In the genomic region with DNA sequence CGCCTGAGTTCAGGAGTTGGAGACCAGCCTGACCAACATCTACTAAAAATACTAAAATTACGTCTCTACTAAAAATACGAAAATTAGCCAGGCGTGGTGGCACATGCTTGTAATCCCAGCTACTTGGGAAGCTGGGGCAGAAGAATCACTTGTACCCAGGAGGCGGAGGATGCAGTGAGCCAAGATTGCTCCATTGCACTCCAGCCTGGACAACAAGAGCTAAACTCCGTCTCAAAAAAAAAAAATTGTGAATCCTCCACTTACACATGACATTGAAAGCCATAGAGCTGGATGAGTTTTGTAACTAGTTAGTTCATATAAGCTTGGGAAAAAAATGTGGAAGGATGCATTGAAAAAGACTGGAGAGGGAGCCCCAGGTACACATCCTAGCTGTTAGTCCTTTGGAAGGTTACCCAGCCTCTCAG, we compare ENCODE assay signal across 8 cellular contexts. TPM values are rescaled to one million over a fixed set of nuclear protein-coding genes. Genes with fewer than 3 reads are reported as not detected.
DNase-seq lines count a peak whose midpoint lies in the region; ATAC-seq and TF ChIP-seq lines count a peak whose summit lies in the region.

No MANE protein-coding gene starts in this region.

- peaks cover 9 to 17% of the 10 kb centered on the region in 2 donors for H3K36me3 ChIP-seq in ascending aorta
- H3K36me3 ChIP-seq in right lobe of liver, result peaks cover 0 to 4% (median under 1%) of the 10 kb centered on the region in 4 donors
- H3K36me3 ChIP-seq in thymus (ENCODE audit: control insufficient read depth, insufficient read depth), result peaks cover 4% of the 10 kb centered on the region

- H3K4me3 ChIP-seq in ascending aorta (peak overlapping the region; percentile 75 to 79), right lobe of liver (peak overlapping the region; percentile 32 to 82 (median 81)), thymus (ENCODE audit: low read length) (peak overlapping the region; percentile 71)

- H3K27ac ChIP-seq in ascending aorta (peak overlapping the region; percentile 79 to 84), right lobe of liver (peak overlapping the region; percentile 43 to 58 (median 57)), thymus (ENCODE audit: low read depth) (peak overlapping the region; percentile 90)

- peaks cover 23% of the 10 kb centered on the region for H3K36me3 Mint-ChIP-seq in activated CD4-positive, alpha-beta T cell treated with anti-CD3 and anti-CD28 coated beads, Interleukin-2, amount 10 ng/mL, durations not matched to agents 7 days and 5 days (ENCODE audit: low read depth)

- TF ChIP-seq POLR2A in right lobe of liver (IDR thresholded peaks at IDR 0.05), result no peak

- no peak for DNase-seq in activated CD4-positive, alpha-beta T cell treated with anti-CD3 and anti-CD28 coated beads, Interleukin-2, amount 10 ng/mL, durations not matched to agents 7 days and 5 days
- no peak for DNase-seq in activated CD4-positive, alpha-beta T cell treated with anti-CD3 and anti-CD28 coated beads for 48 hours
- no peak for DNase-seq in ascending aorta (ENCODE audit: low spot score in 2 of 2)
- DNase-seq in right lobe of liver, result no peak
- DNase-seq in NCI-H446 (lab: John Stamatoyannopoulos, UW), result no peak
- no peak for DNase-seq in KBM-7

- intact Hi-C loops in ascending aorta (cut with DNase I) (loop anchor here (1.0 to 5.0 kb wide), 6 partner anchors 13 to 245 kb away; a partner anchor contains a TSS), right lobe of liver (cut with DNase I) (no loop called here)

- 65% methylated on average over 6 of the region's 6 CpGs for WGBS in right lobe of liver (ENCODE audit: insufficient coverage, low coverage, low lambda C conversion rate, missing lambda C conversion rate)
- 87% methylated on average over 6 of the region's 6 CpGs for WGBS in thymus

- in situ Hi-C loops in KBM-7 (cut with MboI; ENCODE audit: low pct_unique_long_range_greater_than_20kb, low sequenced_read_pairs), result no loop called here

- H3K27ac Mint-ChIP-seq in activated CD4-positive, alpha-beta T cell treated with anti-CD3 and anti-CD28 coated beads, Interleukin-2, amount 10 ng/mL, durations not matched to agents 7 days and 5 days, result peak overlapping the region; percentile 97

- peaks cover 28% of the 10 kb centered on the region for H3K4me1 Mint-ChIP-seq in activated CD4-positive, alpha-beta T cell treated with anti-CD3 and anti-CD28 coated beads, Interleukin-2, amount 10 ng/mL, durations not matched to agents 7 days and 5 days

- peaks cover 9 to 14% of the 10 kb centered on the region in 2 donors for H3K4me1 ChIP-seq in ascending aorta
- peaks cover 0 to 8% (median 3%) of the 10 kb centered on the region in 4 donors for H3K4me1 ChIP-seq in right lobe of liver
- peaks cover 9% of the 10 kb centered on the region for H3K4me1 ChIP-seq in thymus (ENCODE audit: control insufficient read depth, insufficient read depth, low read length)

- H3K4me3 Mint-ChIP-seq in activated CD4-positive, alpha-beta T cell treated with anti-CD3 and anti-CD28 coated beads, Interleukin-2, amount 10 ng/mL, durations not matched to agents 7 days and 5 days, result peak overlapping the region; percentile 98

- no peaks in the 10 kb centered on the region for H3K27me3 Mint-ChIP-seq in activated CD4-positive, alpha-beta T cell treated with anti-CD3 and anti-CD28 coated beads, Interleukin-2, amount 10 ng/mL, durations not matched to agents 7 days and 5 days

- no peaks in the 10 kb centered on the region for H3K9me3 Mint-ChIP-seq in activated CD4-positive, alpha-beta T cell treated with anti-CD3 and anti-CD28 coated beads, Interleukin-2, amount 10 ng/mL, durations not matched to agents 7 days and 5 days

- no peak for TF ChIP-seq CTCF in ascending aorta (IDR thresholded peaks at IDR 0.05)
- TF ChIP-seq CTCF in right lobe of liver (IDR thresholded peaks at IDR 0.05), result no peak

- no peak for ATAC-seq in right lobe of liver
- ATAC-seq in activated CD4-positive, CD25-positive, alpha-beta regulatory T cell treated with anti-CD3 and anti-CD28 coated beads, Interleukin-2, amount 50 U/mL, for 24 hours, result no peak

- CTCF ChIA-PET in activated CD4-positive, alpha-beta T cell treated with anti-CD3 and anti-CD28 coated beads, Interleukin-2, amount 10 ng/mL, durations not matched to agents 7 days and 5 days (lab: Charles Lee), result interaction anchor here (0.6 to 1.9 kb wide), 16 partner anchors 8 to 557 kb away, joined by 3 to 13 read pairs (median 4); a partner anchor contains a TSS

- H3K9me3 ChIP-seq in ascending aorta (no peaks in the 10 kb centered on the region), right lobe of liver (no peaks in the 10 kb centered on the region), thymus (ENCODE audit: control insufficient read depth) (no peaks in the 10 kb centered on the region)

- H3K27me3 ChIP-seq in ascending aorta, result no peaks in the 10 kb centered on the region
- no peaks in the 10 kb centered on the region for H3K27me3 ChIP-seq in right lobe of liver
- no peaks in the 10 kb centered on the region for H3K27me3 ChIP-seq in thymus (ENCODE audit: control insufficient read depth, insufficient read depth)

- POLR2A ChIA-PET in activated CD4-positive, alpha-beta T cell treated with anti-CD3 and anti-CD28 coated beads, Interleukin-2, amount 10 ng/mL, durations not matched to agents 7 days and 5 days (lab: Charles Lee), result interaction anchor here (0.6 to 1.3 kb wide), 3 partner anchors 22 to 413 kb away, joined by 3 to 6 read pairs (median 4); no protein-coding TSS in a partner anchor

RNA-seq across cellular contexts. Expression of a gene that starts 0.5 kb away (rescaled TPM):
- total RNA-seq in activated CD4-positive, alpha-beta T cell treated with anti-CD3 and anti-CD28 coated beads, Interleukin-2, amount 10 ng/mL, durations not matched to agents 7 days and 5 days, result 100 to 1,000 TPM; 178 to 186 TPM
- 235 TPM for total RNA-seq in ascending aorta
- 100 to 1,000 TPM in 2 of 6 experiments, 10 to 100 TPM in 4; 69.2 to 181 (median 75.2) TPM for total RNA-seq in right lobe of liver
- polyA plus RNA-seq in thymus, result 64.5 TPM

RNA-seq across cellular contexts. Expression of a gene that starts 13.9 kb away (rescaled TPM):
- not detected for total RNA-seq in activated CD4-positive, alpha-beta T cell treated with anti-CD3 and anti-CD28 coated beads, Interleukin-2, amount 10 ng/mL, durations not matched to agents 7 days and 5 days
- total RNA-seq in ascending aorta, result 46.9 TPM
- not detected for total RNA-seq in right lobe of liver
- polyA plus RNA-seq in thymus, result 0.07 TPM

RNA-seq across cellular contexts. Expression of a gene that starts 14.6 kb away (rescaled TPM):
- 1 to 10 TPM; 1.2 to 1.8 TPM for total RNA-seq in activated CD4-positive, alpha-beta T cell treated with anti-CD3 and anti-CD28 coated beads, Interleukin-2, amount 10 ng/mL, durations not matched to agents 7 days and 5 days
- 18.3 TPM for total RNA-seq in ascending aorta
- total RNA-seq in right lobe of liver, result under 1 TPM in 4 of 6 experiments, not detected in 2; 0.12 to 0.37 (median 0.22) TPM
- polyA plus RNA-seq in thymus, result 0.27 TPM

RNA-seq across cellular contexts. Expression of a gene that starts 29.0 kb away (rescaled TPM):
- 10 to 100 TPM; 27.5 to 37.2 TPM for total RNA-seq in activated CD4-positive, alpha-beta T cell treated with anti-CD3 and anti-CD28 coated beads, Interleukin-2, amount 10 ng/mL, durations not matched to agents 7 days and 5 days
- total RNA-seq in ascending aorta (11.1 TPM), right lobe of liver (10 to 100 TPM in 3 of 6 experiments, 1 to 10 TPM in 3; 7.6 to 19.8 (median 9.8) TPM)
- polyA plus RNA-seq in thymus, result 22.0 TPM

RNA-seq across cellular contexts. Expression of a gene that starts 38.3 kb away (rescaled TPM):
- 1 to 10 TPM; 4.2 to 5.6 TPM for total RNA-seq in activated CD4-positive, alpha-beta T cell treated with anti-CD3 and anti-CD28 coated beads, Interleukin-2, amount 10 ng/mL, durations not matched to agents 7 days and 5 days
- 2.9 TPM for total RNA-seq in ascending aorta
- 1 to 10 TPM in 4 of 6 experiments, under 1 TPM in 1, not detected in 1; 0.69 to 4.4 (median 2.4) TPM for total RNA-seq in right lobe of liver
- 5.8 TPM for polyA plus RNA-seq in thymus

Comparison
In these comparisons a context has a peak if more than half of its experiments do, and no peak if none do; other contexts are left out.
1. RNA of a gene that starts 13.9 kb away (total RNA-seq): 46.9 TPM in ascending aorta (single experiment); not detected in activated CD4-positive, alpha-beta T cell treated with anti-CD3 and anti-CD28 coated beads, Interleukin-2, amount 10 ng/mL, durations not matched to agents 7 days and 5 days and not detected in right lobe of liver; every median in the first group is over 10 times any median in the second.
2. Peak in every context shown above with its lines, with median percentiles within 50 percentile points of each other: H3K27ac ChIP-seq and H3K4me3 ChIP-seq.